ENCODE assay signal across 3 cellular contexts in genomic region chr21:38039841-38040240, GRCh38.
TF ChIP-seq lines count a peak whose summit lies in the region.

No MANE protein-coding gene starts in this region.

TF ChIP-seq in A549, 52 proteins besides CTCF, POLR2A, EP300 and RAD21:
- TF ChIP-seq NPAS2 (CRISPR knock-in tag; IDR thresholded peaks at IDR 0.05; ENCODE audit: borderline replicate concordance) (no peak), MAX (IDR thresholded peaks at IDR 0.05) (no peak), BCL3 (IDR thresholded peaks at IDR 0.05) (no peak)
TF ChIP-seq in A549: peak in this region for 0.

TF ChIP-seq in GM23338, 12 proteins besides CTCF, POLR2A, EP300 and RAD21:
- no peak for TF ChIP-seq EZH2 (IDR thresholded peaks at IDR 0.05; ENCODE audit: low read depth, unreplicated experiment)
- TF ChIP-seq POLR2AphosphoS5 (IDR thresholded peaks at IDR 0.05; ENCODE audit: low read depth) = no peak
- no peak for TF ChIP-seq JUNB (IDR thresholded peaks at IDR 0.05; ENCODE audit: unreplicated experiment)
- TF ChIP-seq STAT1 (IDR thresholded peaks at IDR 0.05; ENCODE audit: unreplicated experiment) = no peak
- TF ChIP-seq ZNF114 (CRISPR knock-in tag; IDR thresholded peaks at IDR 0.05) = no peak
- no peak for TF ChIP-seq EZH2phosphoT487 (IDR thresholded peaks at IDR 0.05; ENCODE audit: unreplicated experiment)
- no peak for TF ChIP-seq REST (IDR thresholded peaks at IDR 0.05; ENCODE audit: unreplicated experiment)
- no peak for TF ChIP-seq ZNF331 (CRISPR knock-in tag; IDR thresholded peaks at IDR 0.05; ENCODE audit: low read depth)
- TF ChIP-seq, protein P1, sequence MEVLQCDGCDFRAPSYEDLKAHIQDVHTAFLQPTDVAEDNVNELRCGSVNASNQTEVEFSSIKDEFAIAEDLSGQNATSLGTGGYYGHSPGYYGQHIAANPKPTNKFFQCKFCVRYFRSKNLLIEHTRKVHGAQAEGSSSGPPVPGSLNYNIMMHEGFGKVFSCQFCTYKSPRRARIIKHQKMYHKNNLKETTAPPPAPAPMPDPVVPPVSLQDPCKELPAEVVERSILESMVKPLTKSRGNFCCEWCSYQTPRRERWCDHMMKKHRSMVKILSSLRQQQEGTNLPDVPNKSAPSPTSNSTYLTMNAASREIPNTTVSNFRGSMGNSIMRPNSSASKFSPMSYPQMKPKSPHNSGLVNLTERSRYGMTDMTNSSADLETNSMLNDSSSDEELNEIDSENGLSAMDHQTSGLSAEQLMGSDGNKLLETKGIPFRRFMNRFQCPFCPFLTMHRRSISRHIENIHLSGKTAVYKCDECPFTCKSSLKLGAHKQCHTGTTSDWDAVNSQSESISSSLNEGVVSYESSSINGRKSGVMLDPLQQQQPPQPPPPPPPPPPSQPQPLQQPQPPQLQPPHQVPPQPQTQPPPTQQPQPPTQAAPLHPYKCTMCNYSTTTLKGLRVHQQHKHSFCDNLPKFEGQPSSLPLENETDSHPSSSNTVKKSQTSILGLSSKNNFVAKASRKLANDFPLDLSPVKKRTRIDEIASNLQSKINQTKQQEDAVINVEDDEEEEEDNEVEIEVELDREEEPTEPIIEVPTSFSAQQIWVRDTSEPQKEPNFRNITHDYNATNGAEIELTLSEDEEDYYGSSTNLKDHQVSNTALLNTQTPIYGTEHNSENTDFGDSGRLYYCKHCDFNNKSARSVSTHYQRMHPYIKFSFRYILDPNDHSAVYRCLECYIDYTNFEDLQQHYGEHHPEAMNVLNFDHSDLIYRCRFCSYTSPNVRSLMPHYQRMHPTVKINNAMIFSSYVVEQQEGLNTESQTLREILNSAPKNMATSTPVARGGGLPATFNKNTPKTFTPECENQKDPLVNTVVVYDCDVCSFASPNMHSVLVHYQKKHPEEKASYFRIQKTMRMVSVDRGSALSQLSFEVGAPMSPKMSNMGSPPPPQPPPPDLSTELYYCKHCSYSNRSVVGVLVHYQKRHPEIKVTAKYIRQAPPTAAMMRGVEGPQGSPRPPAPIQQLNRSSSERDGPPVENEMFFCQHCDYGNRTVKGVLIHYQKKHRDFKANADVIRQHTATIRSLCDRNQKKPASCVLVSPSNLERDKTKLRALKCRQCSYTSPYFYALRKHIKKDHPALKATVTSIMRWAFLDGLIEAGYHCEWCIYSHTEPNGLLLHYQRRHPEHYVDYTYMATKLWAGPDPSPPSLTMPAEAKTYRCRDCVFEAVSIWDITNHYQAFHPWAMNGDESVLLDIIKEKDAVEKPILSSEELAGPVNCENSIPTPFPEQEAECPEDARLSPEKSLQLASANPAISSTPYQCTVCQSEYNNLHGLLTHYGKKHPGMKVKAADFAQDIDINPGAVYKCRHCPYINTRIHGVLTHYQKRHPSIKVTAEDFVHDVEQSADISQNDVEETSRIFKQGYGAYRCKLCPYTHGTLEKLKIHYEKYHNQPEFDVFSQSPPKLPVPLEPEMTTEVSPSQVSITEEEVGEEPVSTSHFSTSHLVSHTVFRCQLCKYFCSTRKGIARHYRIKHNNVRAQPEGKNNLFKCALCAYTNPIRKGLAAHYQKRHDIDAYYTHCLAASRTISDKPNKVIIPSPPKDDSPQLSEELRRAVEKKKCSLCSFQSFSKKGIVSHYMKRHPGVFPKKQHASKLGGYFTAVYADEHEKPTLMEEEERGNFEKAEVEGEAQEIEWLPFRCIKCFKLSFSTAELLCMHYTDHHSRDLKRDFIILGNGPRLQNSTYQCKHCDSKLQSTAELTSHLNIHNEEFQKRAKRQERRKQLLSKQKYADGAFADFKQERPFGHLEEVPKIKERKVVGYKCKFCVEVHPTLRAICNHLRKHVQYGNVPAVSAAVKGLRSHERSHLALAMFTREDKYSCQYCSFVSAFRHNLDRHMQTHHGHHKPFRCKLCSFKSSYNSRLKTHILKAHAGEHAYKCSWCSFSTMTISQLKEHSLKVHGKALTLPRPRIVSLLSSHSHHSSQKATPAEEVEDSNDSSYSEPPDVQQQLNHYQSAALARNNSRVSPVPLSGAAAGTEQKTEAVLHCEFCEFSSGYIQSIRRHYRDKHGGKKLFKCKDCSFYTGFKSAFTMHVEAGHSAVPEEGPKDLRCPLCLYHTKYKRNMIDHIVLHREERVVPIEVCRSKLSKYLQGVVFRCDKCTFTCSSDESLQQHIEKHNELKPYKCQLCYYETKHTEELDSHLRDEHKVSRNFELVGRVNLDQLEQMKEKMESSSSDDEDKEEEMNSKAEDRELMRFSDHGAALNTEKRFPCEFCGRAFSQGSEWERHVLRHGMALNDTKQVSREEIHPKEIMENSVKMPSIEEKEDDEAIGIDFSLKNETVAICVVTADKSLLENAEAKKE (CRISPR knock-in tag; IDR thresholded peaks at IDR 0.05) = no peak
- no peak for TF ChIP-seq NANOG (IDR thresholded peaks at IDR 0.05; ENCODE audit: borderline replicate concordance)
- TF ChIP-seq CREB1 (CRISPR knock-in tag; IDR thresholded peaks at IDR 0.05; ENCODE audit: low read depth) = no peak
- TF ChIP-seq, protein P2, sequence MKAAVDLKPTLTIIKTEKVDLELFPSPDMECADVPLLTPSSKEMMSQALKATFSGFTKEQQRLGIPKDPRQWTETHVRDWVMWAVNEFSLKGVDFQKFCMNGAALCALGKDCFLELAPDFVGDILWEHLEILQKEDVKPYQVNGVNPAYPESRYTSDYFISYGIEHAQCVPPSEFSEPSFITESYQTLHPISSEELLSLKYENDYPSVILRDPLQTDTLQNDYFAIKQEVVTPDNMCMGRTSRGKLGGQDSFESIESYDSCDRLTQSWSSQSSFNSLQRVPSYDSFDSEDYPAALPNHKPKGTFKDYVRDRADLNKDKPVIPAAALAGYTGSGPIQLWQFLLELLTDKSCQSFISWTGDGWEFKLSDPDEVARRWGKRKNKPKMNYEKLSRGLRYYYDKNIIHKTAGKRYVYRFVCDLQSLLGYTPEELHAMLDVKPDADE (IDR thresholded peaks at IDR 0.05) = no peak
TF ChIP-seq in GM23338: peak in this region for 0.

TF ChIP-seq in H1, 55 proteins besides CTCF, POLR2A, EP300 and RAD21:
- TF ChIP-seq NANOG (IDR thresholded peaks at IDR 0.05; ENCODE audit: insufficient read depth, low read depth, low read length, poor library complexity, severe bottlenecking) (no peak), CREB1 (IDR thresholded peaks at IDR 0.05) (no peak), CBX5 (IDR thresholded peaks at IDR 0.05; ENCODE audit: low read depth, low read length) (no peak), RBBP5 (IDR thresholded peaks at IDR 0.05; ENCODE audit: borderline replicate concordance, low read depth, low read length) (no peak), POU5F1 (IDR thresholded peaks at IDR 0.05; ENCODE audit: low read depth, low read length) (no peak), CHD1 (IDR thresholded peaks at IDR 0.05; ENCODE audit: low read depth, low read length) (no peak), CHD2 (IDR thresholded peaks at IDR 0.05; ENCODE audit: low read length) (no peak), SRF (IDR thresholded peaks at IDR 0.05; ENCODE audit: low read depth, low read length) (no peak), CTBP2 (IDR thresholded peaks at IDR 0.05; ENCODE audit: borderline replicate concordance, insufficient read depth, insufficient read length, low read length) (no peak), ASH2L (IDR thresholded peaks at IDR 0.05; ENCODE audit: low read length) (no peak), NRF1 (IDR thresholded peaks at IDR 0.05; ENCODE audit: low read depth, low read length) (no peak), TAF1 (IDR thresholded peaks at IDR 0.05; ENCODE audit: low read depth, low read length) (no peak), SP4 (IDR thresholded peaks at IDR 0.05; ENCODE audit: low read length) (no peak), YY1 (IDR thresholded peaks at IDR 0.05; ENCODE audit: low read depth, low read length) (no peak), BRCA1 (IDR thresholded peaks at IDR 0.05; ENCODE audit: low read depth, low read length) (no peak)
